In the genomic region with DNA sequence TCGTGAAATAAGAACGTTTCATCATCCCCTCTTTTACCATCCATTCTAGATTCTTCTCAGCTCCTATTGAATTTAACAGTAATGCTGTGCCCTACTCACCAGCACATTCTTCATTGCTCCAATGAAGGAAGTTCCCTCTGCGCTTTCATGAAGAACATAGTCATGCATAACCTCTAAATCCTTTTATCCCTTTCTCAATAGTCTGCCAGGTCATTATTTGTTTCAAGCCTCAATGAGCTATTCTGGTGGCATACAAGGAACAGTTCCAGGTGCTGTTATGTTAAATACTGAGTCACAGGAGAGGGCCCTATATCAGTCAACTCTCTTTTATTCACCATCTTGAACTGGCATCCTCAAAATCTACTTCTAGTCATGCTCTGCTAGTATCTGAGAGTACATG, we compare ENCODE assay signal across 3 cellular contexts.
"Had no signal": no experiment of that assay in that cellular context is flagged by ENCODE, and none has a peak within 500 bp of the region (broad histone marks: within the 10 kb centered on the region; RNA-seq: fewer than 3 reads in every experiment).

No MANE protein-coding gene starts in this region.

- ATAC-seq: GM12878 had no signal

- DNase-seq: GDM1, GF-D8 had no signal
